Comparison of ENCODE assay signal across 11 cellular contexts in genomic region chr10:133400624-133401424, GRCh38. TPM values are rescaled to one million over a fixed set of nuclear protein-coding genes. Genes with fewer than 3 reads are reported as not detected.
DNase-seq lines count a peak whose midpoint lies in the region; ATAC-seq, FAIRE-seq and TF ChIP-seq lines count a peak whose summit lies in the region.
"Had no signal": no experiment of that assay in that cellular context is flagged by ENCODE, and none has a peak within 500 bp of the region (broad histone marks: within the 10 kb centered on the region; RNA-seq: fewer than 3 reads in every experiment).

No MANE protein-coding gene starts in this region.

- H3K27ac ChIP-seq in keratinocyte (ENCODE audit: control insufficient read depth, insufficient read depth, low read length) = no peak overlapping the region
- H3K27ac ChIP-seq: tibial artery had no signal

- H3K9ac ChIP-seq in keratinocyte (ENCODE audit: control insufficient read depth, extremely low read depth, insufficient read depth, low read length) = no peak overlapping the region

- H3K9me3 ChIP-seq in keratinocyte (ENCODE audit: control insufficient read depth, low read depth, low read length) = no peaks in the 10 kb centered on the region
- H3K9me3 ChIP-seq: tibial artery had no signal

- H3K27me3 ChIP-seq in keratinocyte (ENCODE audit: control insufficient read depth, extremely low read depth, insufficient read depth, low read length) = no peaks in the 10 kb centered on the region
- H3K27me3 ChIP-seq: tibial artery had no signal

- H4K20me1 ChIP-seq in keratinocyte (ENCODE audit: control insufficient read depth, extremely low read depth, insufficient read depth, low read length) = no peaks in the 10 kb centered on the region

- H3K4me1 ChIP-seq in keratinocyte (ENCODE audit: control insufficient read depth, extremely low read depth, insufficient read depth, low read length) = peaks cover under 1% of the 10 kb centered on the region
- H3K4me1 ChIP-seq: tibial artery had no signal

- H3K36me3 Mint-ChIP-seq in WTC11 (peaks cover 74% of the 10 kb centered on the region), osteocyte (ENCODE audit: unreplicated experiment) (peaks cover 58% of the 10 kb centered on the region)

- H3K9me3 Mint-ChIP-seq in WTC11 = no peaks in the 10 kb centered on the region
- H3K9me3 Mint-ChIP-seq in osteocyte (ENCODE audit: unreplicated experiment) = no peaks in the 10 kb centered on the region

- peaks cover 38% of the 10 kb centered on the region for H3K79me2 ChIP-seq in keratinocyte (ENCODE audit: control insufficient read depth, insufficient read depth, low read length)

- H3K4me2 ChIP-seq in keratinocyte (ENCODE audit: control insufficient read depth, extremely low read depth, insufficient read depth, low read depth, low read length) = no peak overlapping the region

- ATAC-seq in GM21390 (IDR thresholded peaks at IDR 0.05; ENCODE audit: unreplicated experiment) = peak; percentile 77
- ATAC-seq in HG03432 (IDR thresholded peaks at IDR 0.05; ENCODE audit: unreplicated experiment) = peak; percentile 79
- ATAC-seq in WTC11 = no peak

- H3K4me3 Mint-ChIP-seq in WTC11 = no peak overlapping the region
- H3K4me3 Mint-ChIP-seq in osteocyte (ENCODE audit: unreplicated experiment) = no peak overlapping the region

- no peak overlapping the region for H3K27ac Mint-ChIP-seq in WTC11
- H3K27ac Mint-ChIP-seq in osteocyte (ENCODE audit: unreplicated experiment) = no peak overlapping the region

- DNase-seq in GM13976 (ENCODE audit: low spot score) = peak; percentile 67
- DNase-seq in keratinocyte (ENCODE audit: low read depth, low spot score) = no peak
- DNase-seq in WTC11 (ENCODE audit: low spot score) = no peak
- no peak for DNase-seq in DMS 273 (lab: John Stamatoyannopoulos, UW; ENCODE audit: unreplicated experiment)
- DNase-seq in osteocyte (ENCODE audit: extremely low spot score, unreplicated experiment) = no peak
- DNase-seq in activated CD4-positive, alpha-beta T cell treated with anti-CD3 and anti-CD28 coated beads, Interleukin-2, amount 50 U/mL, for 4 hours = no peak
- DNase-seq: GF-D8 had no signal

- no peak overlapping the region for H3K4me3 ChIP-seq in keratinocyte (ENCODE audit: control insufficient read depth in 2 of 3, extremely low read depth in 1 of 3, insufficient read depth in 2 of 3, low read depth in 1 of 3, low read length in 3 of 3)
- H3K4me3 ChIP-seq: tibial artery had no signal

- peaks cover 31 to 36% of the 10 kb centered on the region in 2 experiments for H3K36me3 ChIP-seq in keratinocyte (ENCODE audit: control insufficient read depth in 2 of 2, extremely low read depth in 1 of 2, insufficient read depth in 2 of 2, low read length in 2 of 2)

- no peak for TF ChIP-seq CTCF in GM13976 (IDR thresholded peaks at IDR 0.05; ENCODE audit: borderline replicate concordance, control extremely low read depth, extremely low read depth, insufficient read depth, missing control alignments)
- no peak for TF ChIP-seq CTCF in keratinocyte (optimal IDR thresholded peaks at IDR 0.05 in 1 of 3, IDR thresholded peaks at IDR 0.05 in 1 of 3, conservative IDR thresholded peaks at IDR 0.05 in 1 of 3; ENCODE audit: extremely low read depth in 1 of 3, insufficient read depth in 2 of 3, low read length in 3 of 3)
- no peak for TF ChIP-seq CTCF in WTC11 (IDR thresholded peaks at IDR 0.05)
- TF ChIP-seq CTCF in osteocyte (IDR thresholded peaks at IDR 0.05) = no peak

- in situ Hi-C loops in GM13976 (cut with MboI; ENCODE audit: low sequenced_read_pairs, unreplicated experiment) = no loop called here

- H3K4me1 Mint-ChIP-seq in WTC11 (no peaks in the 10 kb centered on the region), osteocyte (ENCODE audit: unreplicated experiment) (no peaks in the 10 kb centered on the region)

- CTCF ChIA-PET in WTC11 (lab: Charles Lee) = no interaction called here

- peak; percentile 9 for FAIRE-seq in keratinocyte (lab: Jason Lieb, UNC)

- dilution Hi-C loops in keratinocyte (cut with MboI; ENCODE audit: extremely low pct_ligation_motif_present, low sequenced_read_pairs) = no loop called here

- H3K27me3 Mint-ChIP-seq in WTC11 (ENCODE audit: low read depth) (no peaks in the 10 kb centered on the region), osteocyte (ENCODE audit: unreplicated experiment) (no peaks in the 10 kb centered on the region)

- no peak overlapping the region for H2AFZ ChIP-seq in keratinocyte (ENCODE audit: control insufficient read depth, low read length)

- H3K9me1 ChIP-seq in keratinocyte (ENCODE audit: control insufficient read depth, extremely low read depth, insufficient read depth, low read length) = no peaks in the 10 kb centered on the region

- POLR2A ChIA-PET in WTC11 (lab: Charles Lee) = no interaction called here

TF ChIP-seq in WTC11, 78 proteins besides CTCF, POLR2A, EP300 and RAD21:
- no peak for TF ChIP-seq RORB (CRISPR knock-in tag; IDR thresholded peaks at IDR 0.05)

RNA-seq across cellular contexts. Expression of gene MTG1, which starts 6.9 kb away (rescaled TPM):
- polyA plus RNA-seq in keratinocyte = 30.8 to 36.9 TPM (median 31.6 TPM) in 3 replicates
- 16.6 TPM for polyA plus RNA-seq in keratinocyte (2011; ENCODE audit: low read depth)
- 19.8 and 23.8 TPM in 2 replicates for polyA plus RNA-seq in keratinocyte (2011; cell fraction: cytosol; rRNA removed)
- 90.1 and 94.9 TPM in 2 replicates for polyA plus RNA-seq in keratinocyte (2011; cell fraction: nucleus; rRNA removed)
- polyA plus RNA-seq in keratinocyte (2012; ENCODE audit: low replicate concordance) = 14.8 and 26.6 TPM in 2 replicates
- 23.3 to 40.4 TPM (median 28.1 TPM) in 3 replicates for polyA minus RNA-seq in keratinocyte
- polyA minus RNA-seq in keratinocyte (2011; cell fraction: cytosol; rRNA and poly(A)+ RNA removed) = 8.6 TPM
- 25.7 and 29.6 TPM in 2 replicates for polyA minus RNA-seq in keratinocyte (2011; cell fraction: nucleus; rRNA and poly(A)+ RNA removed)
- total RNA-seq in WTC11 (2021) = 51.8 to 63.0 TPM (median 53.0 TPM) in 3 replicates
- 57.3 and 65.2 TPM in 2 replicates for total RNA-seq in osteocyte

RNA-seq across cellular contexts. Expression of gene PAOX, which starts 21.8 kb away (rescaled TPM):
- polyA plus RNA-seq in keratinocyte = 2.5 to 2.8 TPM (median 2.6 TPM) in 3 replicates
- polyA plus RNA-seq in keratinocyte (2011; ENCODE audit: low read depth) = 1.3 TPM
- polyA plus RNA-seq in keratinocyte (2011; cell fraction: cytosol; rRNA removed) = 1.4 and 2.8 TPM in 2 replicates
- polyA plus RNA-seq in keratinocyte (2011; cell fraction: nucleus; rRNA removed) = 4.4 and 4.8 TPM in 2 replicates
- 2.3 and 3.2 TPM in 2 replicates for polyA plus RNA-seq in keratinocyte (2012; ENCODE audit: low replicate concordance)
- polyA minus RNA-seq in keratinocyte = 1.7 to 2.8 TPM (median 2.8 TPM) in 3 replicates
- polyA minus RNA-seq in keratinocyte (2011; cell fraction: cytosol; rRNA and poly(A)+ RNA removed) = 3.1 TPM
- polyA minus RNA-seq in keratinocyte (2011; cell fraction: nucleus; rRNA and poly(A)+ RNA removed) = 1.7 and 2.0 TPM in 2 replicates
- 3.6 to 5.6 TPM (median 5.2 TPM) in 3 replicates for total RNA-seq in WTC11 (2021)
- 6.5 and 8.7 TPM in 2 replicates for total RNA-seq in osteocyte

RNA-seq across cellular contexts. Expression of gene SPRN, which starts 23.6 kb away (rescaled TPM):
- 0.01 to 0.04 TPM (median 0.02 TPM) in 3 replicates for polyA plus RNA-seq in keratinocyte
- not detected for polyA plus RNA-seq in keratinocyte (2011; ENCODE audit: low read depth)
- polyA plus RNA-seq in keratinocyte (2011; cell fraction: cytosol; rRNA removed) = 0.04 and 0.06 TPM in 2 replicates
- polyA plus RNA-seq in keratinocyte (2011; cell fraction: nucleus; rRNA removed) = 0.08 and 0.10 TPM in 2 replicates
- 1.1 and 1.2 TPM in 2 replicates for polyA plus RNA-seq in keratinocyte (2012; ENCODE audit: low replicate concordance)
- polyA minus RNA-seq in keratinocyte = 0.13 TPM in 1 of 3 replicates, not detected in the others
- polyA minus RNA-seq in keratinocyte (2011; cell fraction: cytosol; rRNA and poly(A)+ RNA removed) = not detected
- 0.16 and 0.21 TPM in 2 replicates for polyA minus RNA-seq in keratinocyte (2011; cell fraction: nucleus; rRNA and poly(A)+ RNA removed)
- total RNA-seq in WTC11 (2021) (0.27 to 0.59 TPM (median 0.32 TPM) in 3 replicates), osteocyte (2.2 and 2.7 TPM in 2 replicates)
- total RNA-seq: M059J had no signal

RNA-seq across cellular contexts. Expression of gene ECHS1, which starts 27.7 kb away (rescaled TPM):
- 18.1 to 73.9 TPM (median 27.1 TPM) in 3 replicates for polyA plus RNA-seq in keratinocyte
- 14.8 TPM for polyA plus RNA-seq in keratinocyte (2011; ENCODE audit: low read depth)
- 44.0 and 61.2 TPM in 2 replicates for polyA plus RNA-seq in keratinocyte (2011; cell fraction: cytosol; rRNA removed)
- 29.7 and 31.8 TPM in 2 replicates for polyA plus RNA-seq in keratinocyte (2011; cell fraction: nucleus; rRNA removed)
- polyA plus RNA-seq in keratinocyte (2012; ENCODE audit: low replicate concordance) = 51.7 and 67.9 TPM in 2 replicates
- 18.8 to 37.9 TPM (median 19.9 TPM) in 3 replicates for polyA minus RNA-seq in keratinocyte
- polyA minus RNA-seq in keratinocyte (2011; cell fraction: cytosol; rRNA and poly(A)+ RNA removed) = 24.2 TPM
- 4.7 and 10.5 TPM in 2 replicates for polyA minus RNA-seq in keratinocyte (2011; cell fraction: nucleus; rRNA and poly(A)+ RNA removed)
- total RNA-seq in WTC11 (2021) = 84.1 to 91.8 TPM (median 88.8 TPM) in 3 replicates
- 62.9 and 65.1 TPM in 2 replicates for total RNA-seq in osteocyte

RNA-seq across cellular contexts. Expression of gene FUOM, which starts 43.0 kb away (rescaled TPM):
- polyA plus RNA-seq in keratinocyte = 11.3 to 15.5 TPM (median 14.2 TPM) in 3 replicates
- polyA plus RNA-seq in keratinocyte (2011; ENCODE audit: low read depth) = 2.5 TPM
- 7.3 and 21.6 TPM in 2 replicates for polyA plus RNA-seq in keratinocyte (2011; cell fraction: cytosol; rRNA removed)
- 4.5 and 7.6 TPM in 2 replicates for polyA plus RNA-seq in keratinocyte (2011; cell fraction: nucleus; rRNA removed)
- polyA plus RNA-seq in keratinocyte (2012; ENCODE audit: low replicate concordance) = 2.7 and 18.2 TPM in 2 replicates
- 2.5 to 4.7 TPM (median 3.3 TPM) in 3 replicates for polyA minus RNA-seq in keratinocyte
- polyA minus RNA-seq in keratinocyte (2011; cell fraction: cytosol; rRNA and poly(A)+ RNA removed) = 9.4 TPM
- 2.4 and 3.9 TPM in 2 replicates for polyA minus RNA-seq in keratinocyte (2011; cell fraction: nucleus; rRNA and poly(A)+ RNA removed)
- total RNA-seq in WTC11 (2021) = 31.3 to 40.5 TPM (median 33.8 TPM) in 3 replicates
- 20.5 and 24.0 TPM in 2 replicates for total RNA-seq in osteocyte
